20 cellular contexts compared by ENCODE assay signal in genomic region chr11:71794386-71795040, GRCh38. TPM values are rescaled to one million over a fixed set of nuclear protein-coding genes. Genes with fewer than 3 reads are reported as not detected.
DNase-seq lines count a peak whose midpoint lies in the region; ATAC-seq, FAIRE-seq and TF ChIP-seq lines count a peak whose summit lies in the region.
"Not testable (repeated sequence)": the region's sequence is repeated elsewhere in the genome, so short reads cannot be mapped to it uniquely, and the experiment has no call there.
"Had no signal": no experiment of that assay in that cellular context is flagged by ENCODE, and none has a peak within 500 bp of the region (broad histone marks: within the 10 kb centered on the region; RNA-seq: fewer than 3 reads in every experiment).

No MANE protein-coding gene starts in this region.

- not testable (repeated sequence) for H3K4me3 Mint-ChIP-seq in astrocyte (ENCODE audit: unreplicated experiment)

- peak; percentile 76 for FAIRE-seq in astrocyte (lab: Jason Lieb, UNC)

- in situ Hi-C loops in IMR-90 (cut with MboI; ENCODE audit: low sequenced_read_pairs), result not testable (repeated sequence)

- not testable (repeated sequence) for H3K9me1 ChIP-seq in IMR-90 (ENCODE audit: insufficient read depth, low read length)

- H4K91ac ChIP-seq in IMR-90 (ENCODE audit: insufficient read depth, low read depth, low read length), result peak overlapping the region; percentile 85

- not testable (repeated sequence) for H3K27me3 ChIP-seq in IMR-90 (ENCODE audit: control insufficient read depth, insufficient read depth, low read length); RWPE2 (ENCODE audit: insufficient read depth, poor library complexity, severe bottlenecking); astrocyte (ENCODE audit: insufficient read depth, low read length)

- not testable (repeated sequence) for H3K9me3 Mint-ChIP-seq in astrocyte (ENCODE audit: unreplicated experiment)

- H3K4ac ChIP-seq in IMR-90 (ENCODE audit: low read depth, low read length), result peak overlapping the region; percentile 92

- H3K4me1 Mint-ChIP-seq in astrocyte (ENCODE audit: low read depth, unreplicated experiment), result peaks cover 16% of the 10 kb centered on the region

- peak overlapping the region; percentile 66; the same call in 1 of the 2 replicates for H3K14ac ChIP-seq in IMR-90 (replicated peaks; ENCODE audit: low read depth, low read length)

- intact Hi-C loops in IMR-90 (cut with micrococcal nuclease), result not testable (repeated sequence)

- peak overlapping the region; percentile 85 for H3K23ac ChIP-seq in IMR-90 (ENCODE audit: low read depth, low read length)

- peak overlapping the region; percentile 84 for H2BK120ac ChIP-seq in IMR-90 (ENCODE audit: low read depth, low read length)

- not testable (repeated sequence) for H3K4me2 ChIP-seq in IMR-90 (ENCODE audit: low read depth, low read length)
- H3K4me2 ChIP-seq in astrocyte (ENCODE audit: low read length), result peak overlapping the region; percentile 54

- H3K36me3 Mint-ChIP-seq in astrocyte (ENCODE audit: low read depth, unreplicated experiment), result not testable (repeated sequence)

- H3K9me3 ChIP-seq in IMR-90 (ENCODE audit: control insufficient read depth, insufficient read depth, low read length); RWPE2 (ENCODE audit: severe bottlenecking); astrocyte (ENCODE audit: insufficient read depth, low read depth, low read length): not testable (repeated sequence)

- not testable (repeated sequence) for H2AK9ac ChIP-seq in IMR-90 (replicated peaks; ENCODE audit: low read depth, low read length, poor library complexity)

- ATAC-seq in IMR-90 (ENCODE audit: low read depth); RWPE2 (ENCODE audit: low read depth): not testable (repeated sequence)

- 0 out of 2 replicates have a peak overlapping the region, but pooled peaks have one; percentile 21 for H3K56ac ChIP-seq in IMR-90 (ENCODE audit: extremely low read depth, insufficient read depth, low read length)

- H3K79me2 ChIP-seq in astrocyte (ENCODE audit: insufficient read depth, low read length), result not testable (repeated sequence)

- peak overlapping the region; percentile 72 for H2BK5ac ChIP-seq in IMR-90 (ENCODE audit: low read depth, low read length, poor library complexity, severe bottlenecking)

- H3K27me3 Mint-ChIP-seq in astrocyte (ENCODE audit: low read depth, unreplicated experiment), result not testable (repeated sequence)

- H3K18ac ChIP-seq in IMR-90 (ENCODE audit: low read depth, low read length), result peak overlapping the region; percentile 4; the same call in 1 of the 2 replicates

- H4K8ac ChIP-seq in IMR-90 (ENCODE audit: low read depth in 2 of 2, low read length in 2 of 2), result peak overlapping the region in 1 of 2 experiments; percentile 74; a peak in 1 of 4 replicates

- not testable (repeated sequence) for H3K79me1 ChIP-seq in IMR-90 (ENCODE audit: low read depth in 1 of 2, low read length in 2 of 2)

- not testable (repeated sequence) for H3K4me1 ChIP-seq in IMR-90 (ENCODE audit: control insufficient read depth, insufficient read depth, low read length); RWPE2 (ENCODE audit: insufficient read depth, poor library complexity, severe bottlenecking); astrocyte (ENCODE audit: insufficient read depth, low read length)

- peak overlapping the region; percentile 89 for H3K27ac Mint-ChIP-seq in astrocyte (ENCODE audit: unreplicated experiment)

- not testable (repeated sequence) for H2AFZ ChIP-seq in IMR-90 (replicated peaks; ENCODE audit: low read length, poor library complexity); astrocyte (ENCODE audit: low read depth, low read length)

- H4K5ac ChIP-seq in IMR-90 (ENCODE audit: low read depth, low read length), result not testable (repeated sequence)

- TF ChIP-seq RAD21 in IMR-90 (IDR thresholded peaks at IDR 0.05; ENCODE audit: low read length), result not testable (repeated sequence)

- not testable (repeated sequence) for H3K9ac ChIP-seq in IMR-90 (ENCODE audit: low read depth, low read length); astrocyte (ENCODE audit: low read length)

- peak overlapping the region; percentile 76 for H2BK20ac ChIP-seq in IMR-90 (ENCODE audit: low read depth, low read length)

- DNase-seq in AG08395 (ENCODE audit: low spot score), result peak; percentile 43
- peak; percentile 55 for DNase-seq in GM03348 (ENCODE audit: low spot score)
- DNase-seq in IMR-90, result peak; percentile 81
- not testable (repeated sequence) for DNase-seq in RWPE2 (ENCODE audit: low spot score)
- DNase-seq in astrocyte (ENCODE audit: low read depth), result peak; percentile 87
- peak; percentile 59 for DNase-seq in epithelial cell of prostate (ENCODE audit: low read depth, low spot score)
- peak; percentile 77 for DNase-seq in iris pigment epithelial cell (ENCODE audit: low read depth)
- peak; percentile 39 for DNase-seq in skeletal muscle cell (ENCODE audit: low read depth)

- CTCF ChIA-PET in IMR-90 (lab: Yijun Ruan, JAX), result not testable (repeated sequence)

- H4K20me1 ChIP-seq in IMR-90 (ENCODE audit: insufficient read depth, low read length); astrocyte (ENCODE audit: insufficient read depth, low read length): not testable (repeated sequence)

- not testable (repeated sequence) for BruUV-seq in IMR-90 (replicated peaks; lab: Mats Ljungman, UMichigan)

- H2BK15ac ChIP-seq in IMR-90 (ENCODE audit: low read depth, low read length), result peak overlapping the region; percentile 80; the same call in 2 of the 3 replicates

- POLR2A ChIA-PET in IMR-90 (lab: Charles Lee; ENCODE audit: unreplicated experiment), result interaction anchor here (0.6 kb wide), 1 partner anchor 236 kb away, joined by 4 read pairs; no protein-coding TSS in a partner anchor

- TF ChIP-seq POLR2A in IMR-90 (IDR thresholded peaks at IDR 0.05; ENCODE audit: low read depth, low read length), result not testable (repeated sequence)

- not testable (repeated sequence) for TF ChIP-seq CTCF in IMR-90 (conservative IDR thresholded peaks at IDR 0.05; ENCODE audit: low read depth, low read length); RWPE2 (IDR thresholded peaks at IDR 0.05; ENCODE audit: poor library complexity, severe bottlenecking); astrocyte (IDR thresholded peaks at IDR 0.05; ENCODE audit: insufficient read depth, low read depth, low read length)

- not testable (repeated sequence) for H3K27ac ChIP-seq in IMR-90 (ENCODE audit: insufficient read depth, low read length)
- H3K27ac ChIP-seq in RWPE2 (ENCODE audit: poor library complexity, severe bottlenecking) (peak overlapping the region; percentile 47), astrocyte (ENCODE audit: low read depth, low read length) (peak overlapping the region; percentile 56), epithelial cell of prostate (peak overlapping the region; percentile 63)

- not testable (repeated sequence) for H3K4me3 ChIP-seq in IMR-90 (ENCODE audit: insufficient read depth, low read depth, low read length); RWPE2 (ENCODE audit: severe bottlenecking); astrocyte (ENCODE audit: insufficient read depth, low read depth, low read length); skeletal muscle cell (ENCODE audit: low read depth, low read length)

- peak overlapping the region; percentile 96; the same call in 1 of the 2 replicates for H2AK5ac ChIP-seq in IMR-90 (ENCODE audit: low read depth, low read length)

- WGBS in IMR-90 (ENCODE audit: extremely low coverage in 2 of 2, insufficient read length in 1 of 2), 2 experiments, result 56% methylated on average over 7 of the region's 13 CpGs; no CpG with 5 or more reads in 1 of the 2 experiments

- not testable (repeated sequence) for H3K36me3 ChIP-seq in IMR-90 (ENCODE audit: control insufficient read depth, insufficient read depth, low read length); RWPE2 (ENCODE audit: low read depth); astrocyte (ENCODE audit: insufficient read depth, low read length)

- dilution Hi-C loops in IMR-90 (cut with HindIII; ENCODE audit: low sequenced_read_pairs, unreplicated experiment), result not testable (repeated sequence)

TF ChIP-seq in IMR-90, 13 proteins besides CTCF, POLR2A, EP300 and RAD21:
- TF ChIP-seq USF2 (IDR thresholded peaks at IDR 0.05; ENCODE audit: low read depth, low read length), result peak; percentile 66
- 0 out of 2 replicates have a peak, but pooled peaks have one; percentile 17 for TF ChIP-seq NFE2L2 (IDR thresholded peaks at IDR 0.05; ENCODE audit: low read depth, low read length)
- TF ChIP-seq MAFK (IDR thresholded peaks at IDR 0.05; ENCODE audit: low read depth, low read length), result peak; percentile 26; the same call in 1 of the 2 replicates
- TF ChIP-seq MXI1 (IDR thresholded peaks at IDR 0.05; ENCODE audit: borderline replicate concordance, low read depth, low read length), result peak; percentile 73; the same call in 1 of the 2 replicates
- peak; percentile 30; the same call in 1 of the 2 replicates for TF ChIP-seq BHLHE40 (IDR thresholded peaks at IDR 0.05; ENCODE audit: low read depth, low read length)

RNA-seq across cellular contexts. Expression of gene DEFB108B, which starts 38.5 kb away (rescaled TPM):
- total RNA-seq in IMR-90 (2012; rRNA removed) (not detected in 2 replicates), astrocyte (not detected in 2 replicates)
- polyA plus RNA-seq in IMR-90 (2012; rRNA removed), result not detected in 2 replicates
- not detected in 2 replicates for polyA plus RNA-seq in IMR-90 (2012; cell fraction: cytosol; rRNA removed)
- not detected in 2 replicates for polyA plus RNA-seq in IMR-90 (2012; cell fraction: nucleus; rRNA removed; ENCODE audit: low replicate concordance)
- total RNA-seq: activated CD4-positive, alpha-beta T cell treated with anti-CD3 and anti-CD28 coated beads for 36 hours; activated CD8-positive, alpha-beta memory T cell treated with anti-CD3 and anti-CD28 coated beads for 36 hours; activated T-cell treated with anti-CD3 and anti-CD28 coated beads, Interleukin-2, amount 50 U/mL, for 72 hours; CD8-positive, alpha-beta T cell; cerebellum; esophagus mucosa; heart right ventricle; HT-29; left ventricle myocardium inferior; sciatic nerve; T-cell; ureter had no signal
- polyA plus RNA-seq: heart right ventricle had no signal
